In the genomic region with DNA sequence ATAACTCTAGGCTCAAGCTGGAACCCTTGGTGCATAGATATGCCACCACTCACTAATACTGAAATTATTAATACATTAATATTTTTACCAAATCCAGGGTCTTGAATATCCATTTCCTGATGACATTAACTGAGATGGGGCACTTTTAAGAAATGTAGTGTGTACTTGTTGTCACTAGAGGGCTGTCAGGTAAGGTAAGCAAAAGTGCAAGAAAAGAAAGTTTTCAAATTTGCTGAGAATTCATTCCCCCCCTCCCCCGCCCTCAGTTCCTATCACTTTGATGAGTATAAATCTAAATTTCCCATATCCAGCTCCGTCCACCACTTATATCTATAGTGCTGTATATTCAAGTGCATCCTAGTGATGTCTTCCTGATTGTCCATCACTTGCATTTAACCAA, we compare ENCODE assay signal across 16 cellular contexts. TPM values are rescaled to one million over a fixed set of nuclear protein-coding genes. Genes with fewer than 3 reads are reported as not detected.
DNase-seq lines count a peak whose midpoint lies in the region; ATAC-seq, FAIRE-seq and TF ChIP-seq lines count a peak whose summit lies in the region.
"Had no signal": no experiment of that assay in that cellular context is flagged by ENCODE, and none has a peak within 500 bp of the region (broad histone marks: within the 10 kb centered on the region; RNA-seq: fewer than 3 reads in every experiment).

No MANE protein-coding gene starts in this region.

- H3K9ac ChIP-seq in keratinocyte (ENCODE audit: control insufficient read depth, extremely low read depth, insufficient read depth, low read length): no peak overlapping the region

- no peak overlapping the region for H3K4me2 ChIP-seq in keratinocyte (ENCODE audit: control insufficient read depth, extremely low read depth, insufficient read depth, low read depth, low read length)

- H3K79me2 ChIP-seq in keratinocyte (ENCODE audit: control insufficient read depth, insufficient read depth, low read length): no peaks in the 10 kb centered on the region

- H3K9me3 ChIP-seq in keratinocyte (ENCODE audit: control insufficient read depth, low read depth, low read length): no peaks in the 10 kb centered on the region
- H3K9me3 ChIP-seq: Caco-2, neutrophil had no signal

- H4K20me1 ChIP-seq in keratinocyte (ENCODE audit: control insufficient read depth, extremely low read depth, insufficient read depth, low read length): no peaks in the 10 kb centered on the region

- DNase-seq in HEK293T (ENCODE audit: extremely low spot score): peak; percentile 23
- no peak for DNase-seq in keratinocyte (ENCODE audit: low read depth, low spot score)
- no peak for DNase-seq in GOT3 (lab: John Stamatoyannopoulos, UW)
- DNase-seq in hypothalamus (lab: John Stamatoyannopoulos, UW): no peak
- DNase-seq in putamen (ENCODE audit: low spot score): no peak
- DNase-seq: activated CD4-positive, alpha-beta T cell treated with anti-CD3 and anti-CD28 coated beads, Interleukin-2, amount 50 U/mL, for 48 hours; activated naive CD4-positive, alpha-beta T cell treated with anti-CD3 and anti-CD28 coated beads, Interleukin-2, amount 10 ng/mL, durations not matched to agents 7 days and 5 days; Caco-2; KG1; NCI-H510A; stimulated activated naive CD4-positive, alpha-beta T cell treated with Interleukin-2 at 50 U/mL for 16 hours had no signal

- H3K36me3 ChIP-seq in keratinocyte (ENCODE audit: control insufficient read depth in 2 of 2, extremely low read depth in 1 of 2, insufficient read depth in 2 of 2, low read length in 2 of 2): no peaks in the 10 kb centered on the region
- H3K36me3 ChIP-seq: neutrophil had no signal

- H3K9me1 ChIP-seq in keratinocyte (ENCODE audit: control insufficient read depth, extremely low read depth, insufficient read depth, low read length): no peaks in the 10 kb centered on the region

- TF ChIP-seq CTCF in C4-2B (conservative IDR thresholded peaks at IDR 0.05) (peak; percentile 44), VCaP (conservative IDR thresholded peaks at IDR 0.05) (peak; percentile 40), keratinocyte (optimal IDR thresholded peaks at IDR 0.05 in 1 of 3, IDR thresholded peaks at IDR 0.05 in 1 of 3, conservative IDR thresholded peaks at IDR 0.05 in 1 of 3; ENCODE audit: extremely low read depth in 1 of 3, insufficient read depth in 2 of 3, low read length in 3 of 3) (peak in 2 of 3 experiments; percentile 17 to 46)

- H3K4me1 ChIP-seq in keratinocyte (ENCODE audit: control insufficient read depth, extremely low read depth, insufficient read depth, low read length): no peaks in the 10 kb centered on the region
- H3K4me1 ChIP-seq: Caco-2 had no signal

- FAIRE-seq in keratinocyte (lab: Jason Lieb, UNC): no peak
- FAIRE-seq: islet of Langerhans had no signal

- no peak overlapping the region for H2AFZ ChIP-seq in keratinocyte (ENCODE audit: control insufficient read depth, low read length)

- CTCF ChIA-PET in HEK293T (lab: Yijun Ruan, JAX): interaction anchor here (0.7 kb wide), 2 partner anchors 34 to 281 kb away, joined by 3 read pairs; no protein-coding TSS in a partner anchor

- POLR2A ChIA-PET in HEK293T (lab: Yijun Ruan, JAX): no interaction called here

- H3K4me3 ChIP-seq in keratinocyte (ENCODE audit: control insufficient read depth in 2 of 3, extremely low read depth in 1 of 3, insufficient read depth in 2 of 3, low read depth in 1 of 3, low read length in 3 of 3): no peak overlapping the region

- dilution Hi-C loops in keratinocyte (cut with MboI; ENCODE audit: extremely low pct_ligation_motif_present, low sequenced_read_pairs): no loop called here

- H3K27me3 ChIP-seq in keratinocyte (ENCODE audit: control insufficient read depth, extremely low read depth, insufficient read depth, low read length): no peaks in the 10 kb centered on the region
- H3K27me3 ChIP-seq: neutrophil had no signal

- ATAC-seq in HG03045 (IDR thresholded peaks at IDR 0.05; ENCODE audit: unreplicated experiment): no peak

- no peak overlapping the region for H3K27ac ChIP-seq in C4-2B
- H3K27ac ChIP-seq in VCaP: no peak overlapping the region
- no peak overlapping the region for H3K27ac ChIP-seq in keratinocyte (ENCODE audit: control insufficient read depth, insufficient read depth, low read length)
- H3K27ac ChIP-seq: neutrophil had no signal

TF ChIP-seq in HEK293T, 16 proteins besides CTCF, POLR2A, EP300 and RAD21:
- TF ChIP-seq HDGF (IDR thresholded peaks at IDR 0.05; ENCODE audit: borderline replicate concordance) (no peak), SUZ12 (IDR thresholded peaks at IDR 0.05) (no peak), SP1 (IDR thresholded peaks at IDR 0.05) (no peak), NFRKB (IDR thresholded peaks at IDR 0.05) (no peak), FOXA1 (IDR thresholded peaks at IDR 0.05) (no peak)

RNA-seq across cellular contexts. Expression of a gene that starts 20.5 kb away (rescaled TPM):
- 13.2 to 22.9 TPM (median 16.1 TPM) in 3 replicates for polyA plus RNA-seq in keratinocyte
- polyA plus RNA-seq in keratinocyte (2011; ENCODE audit: low read depth): 12.4 TPM
- polyA plus RNA-seq in keratinocyte (2011; cell fraction: cytosol; rRNA removed): 7.8 and 14.7 TPM in 2 replicates
- 27.2 and 35.4 TPM in 2 replicates for polyA plus RNA-seq in keratinocyte (2011; cell fraction: nucleus; rRNA removed)
- polyA plus RNA-seq in keratinocyte (2012; ENCODE audit: low replicate concordance): 7.2 and 11.8 TPM in 2 replicates
- 3.1 to 29.3 TPM (median 13.2 TPM) in 3 replicates for polyA minus RNA-seq in keratinocyte
- 14.8 TPM for polyA minus RNA-seq in keratinocyte (2011; cell fraction: cytosol; rRNA and poly(A)+ RNA removed)
- 26.8 and 47.5 TPM in 2 replicates for polyA minus RNA-seq in keratinocyte (2011; cell fraction: nucleus; rRNA and poly(A)+ RNA removed)
